ENCODE assay signal across 1 cellular context in genomic region chr3:172311217-172311616, GRCh38.
TF ChIP-seq lines count a peak whose summit lies in the region.

No MANE protein-coding gene starts in this region.

TF ChIP-seq in IMR-90, 13 proteins besides CTCF, POLR2A, EP300 and RAD21 (continued from another document):
- no peak for TF ChIP-seq ELK1 (IDR thresholded peaks at IDR 0.05; ENCODE audit: borderline replicate concordance, low read depth, low read length)
- TF ChIP-seq FOS (IDR thresholded peaks at IDR 0.05; ENCODE audit: low read depth, low read length): no peak
- TF ChIP-seq MXI1 (IDR thresholded peaks at IDR 0.05; ENCODE audit: borderline replicate concordance, low read depth, low read length): no peak
- no peak for TF ChIP-seq RCOR1 (IDR thresholded peaks at IDR 0.05; ENCODE audit: insufficient replicate concordance, low read length)
- TF ChIP-seq CHD1 (IDR thresholded peaks at IDR 0.05; ENCODE audit: low read depth, low read length): no peak
- TF ChIP-seq MAZ (IDR thresholded peaks at IDR 0.05; ENCODE audit: borderline replicate concordance, low read depth, low read length): no peak
- TF ChIP-seq BHLHE40 (IDR thresholded peaks at IDR 0.05; ENCODE audit: low read depth, low read length): no peak
- TF ChIP-seq USF2 (IDR thresholded peaks at IDR 0.05; ENCODE audit: low read depth, low read length): no peak
- TF ChIP-seq NFE2L2 (IDR thresholded peaks at IDR 0.05; ENCODE audit: low read depth, low read length): no peak
